ENCODE assay signal across 19 cellular contexts in genomic region chr1:203374023-203374422, GRCh38. TPM values are rescaled to one million over a fixed set of nuclear protein-coding genes. Genes with fewer than 3 reads are reported as not detected.
A peak's percentile ranks its signal among the peaks of the same experiment; 100 is the strongest.
DNase-seq lines count a peak whose midpoint lies in the region; ATAC-seq and TF ChIP-seq lines count a peak whose summit lies in the region.
"Had no signal": no experiment of that assay in that cellular context is flagged by ENCODE, and none has a peak within 500 bp of the region (broad histone marks: within the 10 kb centered on the region; RNA-seq: fewer than 3 reads in every experiment).

No MANE protein-coding gene starts in this region.

- no peak for ATAC-seq in left cardiac atrium
- no peak for ATAC-seq in right cardiac atrium
- ATAC-seq: HepG2 had no signal

- H3K36me3 ChIP-seq in left ventricle myocardium inferior: no peaks in the 10 kb centered on the region
- H3K36me3 ChIP-seq in transverse colon: no peaks in the 10 kb centered on the region
- no peaks in the 10 kb centered on the region for H3K36me3 ChIP-seq in effector memory CD4-positive, alpha-beta T cell (ENCODE audit: control insufficient read depth, insufficient read depth, low read length)
- H3K36me3 ChIP-seq: BLaER1 treated with 17β-estradiol and CSF1 and Interleukin-3, amounts not matched to agents 10 nM and 100 nM had no signal

- H3K4me3 ChIP-seq in left ventricle myocardium inferior (no peak overlapping the region), right cardiac atrium (ENCODE audit: low read length) (no peak overlapping the region), transverse colon (no peak overlapping the region)
- H3K4me3 ChIP-seq in effector memory CD4-positive, alpha-beta T cell (ENCODE audit: insufficient read depth, low read depth, low read length, poor library complexity, severe bottlenecking): no peak overlapping the region
- H3K4me3 ChIP-seq: BLaER1 treated with 17β-estradiol and CSF1 and Interleukin-3, amounts not matched to agents 10 nM and 100 nM had no signal

- H3K4me1 ChIP-seq in left ventricle myocardium inferior: peaks cover 35% of the 10 kb centered on the region
- H3K4me1 ChIP-seq in right cardiac atrium (ENCODE audit: control insufficient read depth, insufficient read depth, low read length): peaks cover 6% of the 10 kb centered on the region
- H3K4me1 ChIP-seq in transverse colon: peaks cover 0 to 24% (median 6%) of the 10 kb centered on the region in 4 donors
- H3K4me1 ChIP-seq in effector memory CD4-positive, alpha-beta T cell (ENCODE audit: control insufficient read depth, insufficient read depth, low read length, poor library complexity, severe bottlenecking): no peaks in the 10 kb centered on the region

- DNase-seq in left ventricle myocardium inferior (no peak), left cardiac atrium (no peak), right cardiac atrium (no peak), progenitor cell of endocrine pancreas (ENCODE audit: low spot score, unreplicated experiment) (no peak), transverse colon (no peak), SIG-M5 (lab: John Stamatoyannopoulos, UW) (no peak)
- no peak for DNase-seq in activated CD8-positive, alpha-beta memory T cell treated with anti-CD3 and anti-CD28 coated beads, Interleukin-2, amount 50 U/mL, for 48 hours
- DNase-seq in effector memory CD4-positive, alpha-beta T cell: no peak
- DNase-seq: DMS153; EL; H9; NCI-H1105 treated with DMSO at 0.1 percent for 48 hours; NCI-H187; NCI-H69; NK-92 treated with Interleukin-12 subunit alpha and Interleukin-12 subunit beta, amount 100 ng/mL, for 24 hours; OCI-M1 had no signal

- H3K4me1 Mint-ChIP-seq in progenitor cell of endocrine pancreas (ENCODE audit: low read depth): peaks cover 14% of the 10 kb centered on the region

- H3K27me3 ChIP-seq in left ventricle myocardium inferior (ENCODE audit: low read depth) (no peaks in the 10 kb centered on the region), right cardiac atrium (ENCODE audit: control insufficient read depth, insufficient read depth) (no peaks in the 10 kb centered on the region), transverse colon (no peaks in the 10 kb centered on the region)
- no peaks in the 10 kb centered on the region for H3K27me3 ChIP-seq in effector memory CD4-positive, alpha-beta T cell (replicated peaks; ENCODE audit: control insufficient read depth, insufficient read depth, low read length, poor library complexity, severe bottlenecking)
- H3K27me3 ChIP-seq: BLaER1 treated with 17β-estradiol and CSF1 and Interleukin-3, amounts not matched to agents 10 nM and 100 nM had no signal

- TF ChIP-seq EP300 in transverse colon (IDR thresholded peaks at IDR 0.05; ENCODE audit: low read depth): no peak

- H3K9me3 ChIP-seq in left ventricle myocardium inferior (replicated peaks): no peaks in the 10 kb centered on the region
- no peaks in the 10 kb centered on the region for H3K9me3 ChIP-seq in right cardiac atrium (ENCODE audit: control insufficient read depth, low read length)
- no peaks in the 10 kb centered on the region for H3K9me3 ChIP-seq in transverse colon
- no peaks in the 10 kb centered on the region for H3K9me3 ChIP-seq in effector memory CD4-positive, alpha-beta T cell (ENCODE audit: control insufficient read depth, low read length)

- intact Hi-C loops in left ventricle myocardium inferior (cut with micrococcal nuclease) (no loop called here), left cardiac atrium (cut with DNase I) (no loop called here), right cardiac atrium (cut with DNase I) (no loop called here), transverse colon (cut with DNase I; ENCODE audit: low total_unique reads) (no loop called here)

- H3K27me3 Mint-ChIP-seq in progenitor cell of endocrine pancreas: peaks cover 30% of the 10 kb centered on the region

- 63% methylated on average over 5 of the region's 5 CpGs for WGBS in right cardiac atrium
- 60 to 85% methylated on average over 1 to 5 of the region's 5 CpGs for WGBS in transverse colon (ENCODE audit: low coverage in 1 of 2), 2 donors

- no peak overlapping the region for H3K4me3 Mint-ChIP-seq in progenitor cell of endocrine pancreas (ENCODE audit: low read depth)
- H3K4me3 Mint-ChIP-seq: H9 had no signal

- no peaks in the 10 kb centered on the region for H3K36me3 Mint-ChIP-seq in progenitor cell of endocrine pancreas (ENCODE audit: insufficient read depth)

- in situ Hi-C loops in transverse colon (cut with MboI; ENCODE audit: low pct_ligation_motif_present in 1 of 4, low pct_unique_long_range_greater_than_20kb in 1 of 4, low sequenced_read_pairs in 3 of 4): loop anchor here in 2 of 4 donors (25.0 kb wide), 2 partner anchors 88 to 113 kb away; partner anchors contain the start of genes OPTC (in 1 of the 2) and PRELP (in 1 of the 2)

- H3K27ac Mint-ChIP-seq in progenitor cell of endocrine pancreas: peak overlapping the region; percentile 6
- H3K27ac Mint-ChIP-seq: H9 had no signal

- peaks cover 4% of the 10 kb centered on the region for H3K9me3 Mint-ChIP-seq in progenitor cell of endocrine pancreas (ENCODE audit: low read depth)
- H3K9me3 Mint-ChIP-seq: H9 had no signal

- TF ChIP-seq POLR2A in transverse colon (IDR thresholded peaks at IDR 0.05): no peak

- H3K27ac ChIP-seq in left ventricle myocardium inferior (replicated peaks): peak overlapping the region; percentile 28
- H3K27ac ChIP-seq in right cardiac atrium (ENCODE audit: low read length): peak overlapping the region; percentile 31
- peak overlapping the region; percentile 28 to 70 (median 62) for H3K27ac ChIP-seq in transverse colon
- H3K27ac ChIP-seq in effector memory CD4-positive, alpha-beta T cell (ENCODE audit: insufficient read depth, low read length, poor library complexity, severe bottlenecking): no peak overlapping the region

- no peak for TF ChIP-seq CTCF in left ventricle myocardium inferior (IDR thresholded peaks at IDR 0.05; ENCODE audit: borderline replicate concordance)
- TF ChIP-seq CTCF in progenitor cell of endocrine pancreas (IDR thresholded peaks at IDR 0.05; ENCODE audit: unreplicated experiment): no peak
- TF ChIP-seq CTCF in transverse colon (IDR thresholded peaks at IDR 0.05): no peak

RNA-seq across cellular contexts. Expression of gene FMOD, which starts 23.1 kb away (rescaled TPM):
- total RNA-seq in left ventricle myocardium inferior (11.2 TPM), left cardiac atrium (10 to 100 TPM; 33.3 to 51.6 TPM), right cardiac atrium (10 to 100 TPM; 54.8 to 91.6 (median 63.5) TPM), progenitor cell of endocrine pancreas (2.5 and 3.1 TPM in 2 replicates), transverse colon (10 to 100 TPM; 13.5 to 44.0 (median 17.8) TPM)
- 35.9 TPM for polyA plus RNA-seq in right cardiac atrium
- total RNA-seq: A172, H9, HepG2 had no signal
